15 cellular contexts compared by ENCODE assay signal in genomic region chr6:166241974-166242373, GRCh38.
A peak's percentile ranks its signal among the peaks of the same experiment; 100 is the strongest.
DNase-seq lines count a peak whose midpoint lies in the region; ATAC-seq, FAIRE-seq and TF ChIP-seq lines count a peak whose summit lies in the region.
"Had no signal": no experiment of that assay in that cellular context is flagged by ENCODE, and none has a peak within 500 bp of the region (broad histone marks: within the 10 kb centered on the region; RNA-seq: fewer than 3 reads in every experiment).

No MANE protein-coding gene starts in this region.

- peaks cover 51% of the 10 kb centered on the region for H3K27me3 Mint-ChIP-seq in H9 (ENCODE audit: low read depth)
- H3K27me3 Mint-ChIP-seq in stimulated activated naive B cell treated with anti-CD40 and anti-IgM and Interleukin-4, amounts not matched to agents 10 μg/mL and 1 μg/mL and 100 μg/mL, for 72 hours: peaks cover 11 to 15% of the 10 kb centered on the region in 2 donors

- FAIRE-seq in GM12878 (lab: Jason Lieb, UNC): no peak

- no peak for ATAC-seq in GM12878
- ATAC-seq in stimulated activated naive B cell treated with anti-CD40 and anti-IgM and Interleukin-4, amounts not matched to agents 10 μg/mL and 1 μg/mL and 100 μg/mL, for 72 hours (replicated peaks): no peak
- ATAC-seq: CD8-positive, alpha-beta T cell had no signal

- H3K27ac ChIP-seq in DOHH2 (ENCODE audit: low read depth, low read length) (no peak overlapping the region), H9 (ENCODE audit: insufficient read length, low read depth, low read length) (no peak overlapping the region), GM12878 (ENCODE audit: control insufficient read depth, insufficient read depth) (no peak overlapping the region), neuronal stem cell (replicated peaks; ENCODE audit: low read length) (no peak overlapping the region)
- H3K27ac ChIP-seq: BLaER1 treated with 17β-estradiol and CSF1 and Interleukin-3, amounts not matched to agents 10 nM and 100 nM had no signal

- no peak overlapping the region for H3K23ac ChIP-seq in H9 (ENCODE audit: insufficient read length, low read depth, low read length)
- no peak overlapping the region for H3K23ac ChIP-seq in neuronal stem cell (ENCODE audit: low read depth, low read length, poor library complexity)

- H3K4me2 ChIP-seq in DOHH2 (ENCODE audit: low read length): no peak overlapping the region
- H3K4me2 ChIP-seq in H9 (ENCODE audit: insufficient read depth, insufficient read length, low read length): no peak overlapping the region
- H3K4me2 ChIP-seq in GM12878 (ENCODE audit: control insufficient read depth, insufficient read depth): no peak overlapping the region
- H3K4me2 ChIP-seq in neuronal stem cell (ENCODE audit: insufficient read depth, low read length, poor library complexity, severe bottlenecking): no peak overlapping the region
- H3K4me2 ChIP-seq: BLaER1 treated with 17β-estradiol and CSF1 and Interleukin-3, amounts not matched to agents 10 nM and 100 nM had no signal

- H3K4ac ChIP-seq in H9 (ENCODE audit: low read depth, low read length) (no peak overlapping the region), neuronal stem cell (ENCODE audit: low read length) (no peak overlapping the region)

- no peak overlapping the region for H3T11ph ChIP-seq in H9 (ENCODE audit: low read length)

- peaks cover 13 to 14% of the 10 kb centered on the region in 2 experiments for H3K4me1 Mint-ChIP-seq in H9
- peaks cover 8 to 13% of the 10 kb centered on the region in 2 donors for H3K4me1 Mint-ChIP-seq in stimulated activated naive B cell treated with anti-CD40 and anti-IgM and Interleukin-4, amounts not matched to agents 10 μg/mL and 1 μg/mL and 100 μg/mL, for 72 hours

- POLR2A ChIA-PET in GM12878 (lab: Charles Lee): no interaction called here

- H3K4me3 ChIP-seq in DOHH2 (ENCODE audit: low read length) (no peak overlapping the region), GM12878 (no peak overlapping the region), neuronal stem cell (ENCODE audit: low read length in 2 of 2) (no peak overlapping the region)
- H3K4me3 ChIP-seq: BLaER1 treated with 17β-estradiol and CSF1 and Interleukin-3, amounts not matched to agents 10 nM and 100 nM; HAP-1 had no signal

- H3K79me2 ChIP-seq in DOHH2 (ENCODE audit: control insufficient read depth, low read length) (no peaks in the 10 kb centered on the region), H9 (ENCODE audit: insufficient read depth, low read length) (no peaks in the 10 kb centered on the region), GM12878 (ENCODE audit: control insufficient read depth, insufficient read depth, low read length) (no peaks in the 10 kb centered on the region)

- H3K27me3 ChIP-seq in DOHH2 (ENCODE audit: control insufficient read depth, low read length): no peaks in the 10 kb centered on the region
- H3K27me3 ChIP-seq in H9 (ENCODE audit: insufficient read depth, low read length): no peaks in the 10 kb centered on the region
- H3K27me3 ChIP-seq in GM12878 (replicated peaks in 1 of 2; ENCODE audit: control insufficient read depth in 2 of 2, insufficient read depth in 2 of 2, low read length in 1 of 2): 0 out of 4 replicates have a peak, but pooled peaks cover 0 to 4% of the 10 kb centered on the region in 2 experiments
- H3K27me3 ChIP-seq in neuronal stem cell (ENCODE audit: control insufficient read depth in 3 of 3, insufficient read depth in 3 of 3, low read depth in 1 of 3, low read length in 3 of 3): peaks cover 0 to 59% (median 0%) of the 10 kb centered on the region in 3 experiments

- no peak for TF ChIP-seq RAD21 in GM12878 (IDR thresholded peaks at IDR 0.05; ENCODE audit: insufficient read depth, low read depth, low read length)

- H2BK15ac ChIP-seq in H9 (ENCODE audit: low read depth, low read length): no peak overlapping the region
- H2BK15ac ChIP-seq in neuronal stem cell (ENCODE audit: low read length): no peak overlapping the region

- H3K18ac ChIP-seq in H9 (ENCODE audit: insufficient read length, low read depth, low read length): no peak overlapping the region
- H3K18ac ChIP-seq in neuronal stem cell (ENCODE audit: low read length): peak overlapping the region; percentile 9

- H3K56ac ChIP-seq in H9 (ENCODE audit: insufficient read length, low read depth, low read length): no peak overlapping the region

- H4K91ac ChIP-seq in H9 (ENCODE audit: insufficient read length, low read depth, low read length) (no peak overlapping the region), neuronal stem cell (ENCODE audit: low read depth, low read length, poor library complexity) (no peak overlapping the region)

- H2BK120ac ChIP-seq in H9 (ENCODE audit: low read depth, low read length, poor library complexity, severe bottlenecking) (no peak overlapping the region), neuronal stem cell (ENCODE audit: low read depth, low read length) (no peak overlapping the region)

- no peaks in the 10 kb centered on the region for H3K79me1 ChIP-seq in H9 (ENCODE audit: insufficient read depth, low read depth, low read length, poor library complexity, severe bottlenecking)
- H3K79me1 ChIP-seq in neuronal stem cell (ENCODE audit: low read depth, low read length): no peaks in the 10 kb centered on the region

- H2BK5ac ChIP-seq in H9 (ENCODE audit: insufficient read length, low read length) (no peak overlapping the region), neuronal stem cell (ENCODE audit: low read length) (no peak overlapping the region)

- peak; percentile 52 for TF ChIP-seq CTCF in DOHH2 (IDR thresholded peaks at IDR 0.05; ENCODE audit: low read depth, low read length, poor library complexity, severe bottlenecking)
- peak; percentile 35; the same call in 1 of the 3 replicates for TF ChIP-seq CTCF in H9 (conservative IDR thresholded peaks at IDR 0.05)
- TF ChIP-seq CTCF in GM12878 (IDR thresholded peaks at IDR 0.05 in 2 of 3, conservative IDR thresholded peaks at IDR 0.05 in 1 of 3; ENCODE audit: control insufficient read depth in 2 of 3, extremely low read depth in 1 of 3, insufficient read depth in 1 of 3, low read depth in 3 of 3, low read length in 3 of 3): no peak

- H2AFZ ChIP-seq in H9 (ENCODE audit: low read length): no peak overlapping the region
- H2AFZ ChIP-seq in GM12878 (ENCODE audit: control insufficient read depth, low read depth, low read length): no peak overlapping the region
- H2AFZ ChIP-seq in neuronal stem cell (ENCODE audit: low read length): no peak overlapping the region

- H2BK20ac ChIP-seq in H9 (ENCODE audit: low read depth, low read length, poor library complexity, severe bottlenecking): no peak overlapping the region

- H3K36me3 Mint-ChIP-seq in H9 (ENCODE audit: insufficient read depth in 1 of 3, low read depth in 3 of 3): no peaks in the 10 kb centered on the region
- H3K36me3 Mint-ChIP-seq in stimulated activated naive B cell treated with anti-CD40 and anti-IgM and Interleukin-4, amounts not matched to agents 10 μg/mL and 1 μg/mL and 100 μg/mL, for 72 hours: no peaks in the 10 kb centered on the region
- H3K36me3 Mint-ChIP-seq: CD8-positive, alpha-beta T cell had no signal

- no CpG with 5 or more reads among the region's 6 CpGs for WGBS in H9 (ENCODE audit: extremely low coverage, insufficient read length, low lambda C conversion rate)
- 31% methylated on average over 6 of the region's 6 CpGs for WGBS in GM12878 (ENCODE audit: insufficient coverage, insufficient replicate concordance, low lambda C conversion rate, missing lambda C conversion rate)
- WGBS in neuronal stem cell (ENCODE audit: extremely low coverage in 2 of 2, insufficient read length in 2 of 2, insufficient replicate concordance in 1 of 2), 2 donors: no CpG with 5 or more reads among the region's 6 CpGs

- H2AK5ac ChIP-seq in H9 (ENCODE audit: insufficient read length, low read length): no peak overlapping the region
- no peak overlapping the region for H2AK5ac ChIP-seq in neuronal stem cell (ENCODE audit: low read depth, low read length)

- no peak for TF ChIP-seq EP300 in GM12878 (IDR thresholded peaks at IDR 0.05; ENCODE audit: borderline replicate concordance in 1 of 2, control insufficient read depth in 1 of 2, low read depth in 2 of 2, low read length in 2 of 2)

- no peak for TF ChIP-seq POLR2A in GM12878 (IDR thresholded peaks at IDR 0.05; ENCODE audit: low read depth, low read length)

- BruUV-seq in GM12878 (replicated peaks; lab: Mats Ljungman, UMichigan): no TSS peak

- RAD21 ChIA-PET in GM12878 (lab: Charles Lee; ENCODE audit: unreplicated experiment): interaction anchor here (0.5 kb wide), 1 partner anchor 23 kb away, joined by 3 read pairs; no protein-coding TSS in a partner anchor

- H3K36me3 ChIP-seq in DOHH2 (ENCODE audit: control insufficient read depth, low read length) (no peaks in the 10 kb centered on the region), GM12878 (ENCODE audit: control insufficient read depth in 2 of 2, insufficient read depth in 2 of 2, low read length in 1 of 2) (no peaks in the 10 kb centered on the region), neuronal stem cell (replicated peaks in 1 of 2; ENCODE audit: control insufficient read depth in 2 of 2, insufficient read depth in 2 of 2, low read length in 2 of 2) (no peaks in the 10 kb centered on the region)
- H3K36me3 ChIP-seq: BLaER1 treated with 17β-estradiol and CSF1 and Interleukin-3, amounts not matched to agents 10 nM and 100 nM; HAP-1 had no signal

- intact Hi-C loops in GM12878 (cut with micrococcal nuclease; ENCODE audit: unreplicated experiment): no loop called here

- no peak overlapping the region for H4K5ac ChIP-seq in H9 (ENCODE audit: insufficient read length, low read depth, low read length)

- H2BK12ac ChIP-seq in H9 (ENCODE audit: insufficient read length, low read depth, low read length) (no peak overlapping the region), neuronal stem cell (ENCODE audit: low read length) (no peak overlapping the region)

- no peak overlapping the region for H3K27ac Mint-ChIP-seq in H9
- no peak overlapping the region for H3K27ac Mint-ChIP-seq in stimulated activated naive B cell treated with anti-CD40 and anti-IgM and Interleukin-4, amounts not matched to agents 10 μg/mL and 1 μg/mL and 100 μg/mL, for 72 hours
- H3K27ac Mint-ChIP-seq: CD8-positive, alpha-beta T cell had no signal

- CTCF ChIA-PET in GM12878 (lab: Yijun Ruan, JAX): no interaction called here

- no peak overlapping the region for H3K14ac ChIP-seq in H9 (ENCODE audit: insufficient read depth, low read length)
- no peak overlapping the region for H3K14ac ChIP-seq in neuronal stem cell (ENCODE audit: low read length)

- in situ Hi-C loops in GM12878 (cut with MboI): no loop called here

- H3K4me1 ChIP-seq in DOHH2 (ENCODE audit: control insufficient read depth, low read length) (peaks cover 55% of the 10 kb centered on the region), H9 (ENCODE audit: insufficient read depth, low read length) (no peaks in the 10 kb centered on the region), GM12878 (ENCODE audit: control insufficient read depth, insufficient read depth, low read length) (peaks cover 19% of the 10 kb centered on the region), neuronal stem cell (ENCODE audit: control insufficient read depth in 2 of 2, insufficient read depth in 1 of 2, low read depth in 1 of 2, low read length in 2 of 2) (no peaks in the 10 kb centered on the region)
- H3K4me1 ChIP-seq: HAP-1 had no signal

- H3K9me3 ChIP-seq in DOHH2 (ENCODE audit: control insufficient read depth, insufficient read depth, low read length) (no peaks in the 10 kb centered on the region), H9 (ENCODE audit: control insufficient read depth, low read depth, low read length) (no peaks in the 10 kb centered on the region), GM12878 (replicated peaks; ENCODE audit: control insufficient read depth, insufficient read depth, low read length) (no peaks in the 10 kb centered on the region), neuronal stem cell (replicated peaks in 1 of 2; ENCODE audit: control insufficient read depth in 2 of 2, insufficient read depth in 1 of 2, low read depth in 1 of 2, low read length in 2 of 2) (no peaks in the 10 kb centered on the region)
- H3K9me3 ChIP-seq: BLaER1 treated with 17β-estradiol and CSF1 and Interleukin-3, amounts not matched to agents 10 nM and 100 nM; HAP-1 had no signal

- SMC1A ChIA-PET in GM12878 (lab: Charles Lee; ENCODE audit: uncharacterized antibody, unreplicated experiment): no interaction called here

- H3K9ac ChIP-seq in H9 (ENCODE audit: extremely low read depth, insufficient read length, low read length): no peak overlapping the region
- H3K9ac ChIP-seq in GM12878 (ENCODE audit: control insufficient read depth, insufficient read depth, low read length): no peak overlapping the region
- no peak overlapping the region for H3K9ac ChIP-seq in neuronal stem cell (ENCODE audit: low read depth, low read length, poor library complexity)
- H3K9ac ChIP-seq: BLaER1 treated with 17β-estradiol and CSF1 and Interleukin-3, amounts not matched to agents 10 nM and 100 nM had no signal

- H3K4me3 Mint-ChIP-seq in H9: no peak overlapping the region; a peak in 1 of 5 replicates
- H3K4me3 Mint-ChIP-seq in stimulated activated naive B cell treated with anti-CD40 and anti-IgM and Interleukin-4, amounts not matched to agents 10 μg/mL and 1 μg/mL and 100 μg/mL, for 72 hours: no peak overlapping the region
- H3K4me3 Mint-ChIP-seq: CD8-positive, alpha-beta T cell had no signal

- H3F3A ChIP-seq in DOHH2 (ENCODE audit: control insufficient read depth, insufficient read depth): no peaks in the 10 kb centered on the region

- H3K23me2 ChIP-seq in H9 (ENCODE audit: insufficient read length, low read depth, low read length, poor library complexity, severe bottlenecking): no peaks in the 10 kb centered on the region

- DNase-seq in H9 (no peak), GM12878 (ENCODE audit: low read depth, low spot score) (no peak), neuronal stem cell (ENCODE audit: low spot score) (no peak), SHP77 (lab: John Stamatoyannopoulos, UW) (no peak), cerebellum (ENCODE audit: low spot score) (no peak)
- no peak for DNase-seq in stimulated activated naive B cell treated with anti-CD40 and anti-IgM and Interleukin-4, amounts not matched to agents 10 μg/mL and 1 μg/mL and 100 μg/mL, for 72 hours
- DNase-seq: 8988T; Calu3; CD8-positive, alpha-beta T cell; DMS79 treated with DMSO at 0.1 percent for 48 hours; EL; GOT3 had no signal

- H3K9me3 Mint-ChIP-seq in H9: no peaks in the 10 kb centered on the region
- no peaks in the 10 kb centered on the region for H3K9me3 Mint-ChIP-seq in stimulated activated naive B cell treated with anti-CD40 and anti-IgM and Interleukin-4, amounts not matched to agents 10 μg/mL and 1 μg/mL and 100 μg/mL, for 72 hours
- H3K9me3 Mint-ChIP-seq: CD8-positive, alpha-beta T cell had no signal

- H4K8ac ChIP-seq in H9 (replicated peaks; ENCODE audit: insufficient read length, low read depth, low read length) (no peak overlapping the region), neuronal stem cell (ENCODE audit: low read depth, low read length) (no peak overlapping the region)

- H4K20me1 ChIP-seq in DOHH2 (ENCODE audit: control insufficient read depth, insufficient read depth, low read depth, low read length): no peaks in the 10 kb centered on the region
- H4K20me1 ChIP-seq in H9 (ENCODE audit: control insufficient read depth, insufficient read depth, insufficient read length): no peaks in the 10 kb centered on the region
- H4K20me1 ChIP-seq in GM12878 (ENCODE audit: control insufficient read depth, insufficient read depth): no peaks in the 10 kb centered on the region
- H4K20me1 ChIP-seq: BLaER1 treated with 17β-estradiol and CSF1 and Interleukin-3, amounts not matched to agents 10 nM and 100 nM had no signal

- no peaks in the 10 kb centered on the region for H3K9me2 ChIP-seq in DOHH2 (replicated peaks; ENCODE audit: control insufficient read depth, low read length)

Comparison
In these comparisons a context has a peak if more than half of its experiments do, and no peak if none do; other contexts are left out.
1. CTCF ChIP-seq: peak in DOHH2 (single experiment) and H9 (single experiment); none in GM12878 (0 of 3).